Comparison of ENCODE assay signal across 3 cellular contexts in genomic region chr19:2713170-2713569, GRCh38. TPM values are rescaled to one million over a fixed set of nuclear protein-coding genes. Genes with fewer than 3 reads are reported as not detected.
"Had no signal": no experiment of that assay in that cellular context is flagged by ENCODE, and none has a peak within 500 bp of the region (broad histone marks: within the 10 kb centered on the region; RNA-seq: fewer than 3 reads in every experiment).

No MANE protein-coding gene starts in this region.

RNA-seq across cellular contexts. Expression of gene DIRAS1, which starts 8.0 kb away (rescaled TPM):
- total RNA-seq: natural killer cell treated with Interleukin-12 subunit alpha and Interleukin-12 subunit beta and Interleukin-15 and Interleukin-18, amount 100 ng/mL, for 72 hours had no signal
- polyA plus RNA-seq: naive thymus-derived CD4-positive, alpha-beta T cell; naive thymus-derived CD8-positive, alpha-beta T cell had no signal
